23 cellular contexts compared by ENCODE assay signal in the genomic region with DNA sequence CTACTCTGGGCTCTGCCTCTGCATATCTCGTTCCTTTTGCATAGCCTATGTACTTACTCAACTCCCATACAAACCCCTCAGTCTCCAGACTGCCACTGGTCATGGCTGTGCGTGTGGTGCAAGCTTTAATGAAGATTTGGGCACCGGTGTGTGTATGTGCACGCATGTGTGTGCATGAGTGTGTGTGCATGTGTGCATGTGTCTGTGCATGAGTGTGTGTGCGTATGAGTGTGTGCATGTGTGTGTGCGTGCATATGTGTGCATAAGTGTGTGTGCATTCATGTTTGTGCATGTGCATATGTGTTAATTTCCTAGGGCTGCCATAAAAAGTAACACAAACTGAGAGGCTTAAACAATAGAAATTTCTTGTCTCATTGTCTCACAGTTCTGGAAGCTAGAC. TPM values are rescaled to one million over a fixed set of nuclear protein-coding genes. Genes with fewer than 3 reads are reported as not detected.
DNase-seq lines count a peak whose midpoint lies in the region; ATAC-seq, FAIRE-seq and TF ChIP-seq lines count a peak whose summit lies in the region.
"Had no signal": no experiment of that assay in that cellular context is flagged by ENCODE, and none has a peak within 500 bp of the region (broad histone marks: within the 10 kb centered on the region; RNA-seq: fewer than 3 reads in every experiment).

No MANE protein-coding gene starts in this region.

- H3K4me1 Mint-ChIP-seq in neural progenitor cell: peaks cover 25% of the 10 kb centered on the region
- H3K4me1 Mint-ChIP-seq in activated T-cell treated with anti-CD3 and anti-CD28 coated beads, Interleukin-2, amount 50 U/mL, for 4 hours (ENCODE audit: low read depth): peaks cover 9% of the 10 kb centered on the region

- H3K36me3 Mint-ChIP-seq in neural progenitor cell: peaks cover 1% of the 10 kb centered on the region
- H3K36me3 Mint-ChIP-seq in activated T-cell treated with anti-CD3 and anti-CD28 coated beads, Interleukin-2, amount 50 U/mL, for 4 hours (ENCODE audit: insufficient read depth): no peaks in the 10 kb centered on the region
- H3K36me3 Mint-ChIP-seq: CD4-positive, alpha-beta memory T cell had no signal

- peak overlapping the region; percentile 30 for H3K27ac Mint-ChIP-seq in neural progenitor cell
- H3K27ac Mint-ChIP-seq: CD4-positive, alpha-beta memory T cell; GM23338 had no signal

- H3K79me2 ChIP-seq in GM12878 (ENCODE audit: control insufficient read depth, insufficient read depth, low read length): no peaks in the 10 kb centered on the region
- no peaks in the 10 kb centered on the region for H3K79me2 ChIP-seq in neural progenitor cell (ENCODE audit: low read depth)

- in situ Hi-C loops in GM12878 (cut with MboI): no loop called here

- H3K27me3 ChIP-seq in GM12878 (replicated peaks in 1 of 2; ENCODE audit: control insufficient read depth in 2 of 2, insufficient read depth in 2 of 2, low read length in 1 of 2) (no peaks in the 10 kb centered on the region), neural progenitor cell (no peaks in the 10 kb centered on the region), vagina (no peaks in the 10 kb centered on the region)

- H3K27me3 Mint-ChIP-seq in neural progenitor cell (ENCODE audit: insufficient read depth, low read depth): peaks cover 6% of the 10 kb centered on the region
- H3K27me3 Mint-ChIP-seq in activated T-cell treated with anti-CD3 and anti-CD28 coated beads, Interleukin-2, amount 50 U/mL, for 4 hours (ENCODE audit: low read depth): peaks cover 2% of the 10 kb centered on the region

- no peak for TF ChIP-seq RAD21 in GM12878 (IDR thresholded peaks at IDR 0.05; ENCODE audit: insufficient read depth, low read depth, low read length)

- H3K9me3 ChIP-seq in HEK293 (ENCODE audit: control insufficient read depth, insufficient read depth, low read depth, low read length) (no peaks in the 10 kb centered on the region), GM12878 (replicated peaks; ENCODE audit: control insufficient read depth, insufficient read depth, low read length) (no peaks in the 10 kb centered on the region), neural progenitor cell (ENCODE audit: low read depth) (no peaks in the 10 kb centered on the region), vagina (no peaks in the 10 kb centered on the region)
- H3K9me3 ChIP-seq: HAP-1 had no signal

- no peak overlapping the region for H3K4me3 ChIP-seq in HEK293 (ENCODE audit: low read depth, low read length)
- no peak overlapping the region for H3K4me3 ChIP-seq in GM12878
- H3K4me3 ChIP-seq in neural progenitor cell: no peak overlapping the region
- H3K4me3 ChIP-seq in vagina: no peak overlapping the region
- H3K4me3 ChIP-seq: GM23338, HAP-1 had no signal

- H3K9ac ChIP-seq in GM12878 (ENCODE audit: control insufficient read depth, insufficient read depth, low read length): no peak overlapping the region
- H3K9ac ChIP-seq in neural progenitor cell: no peak overlapping the region

- H3K36me3 ChIP-seq in HEK293 (ENCODE audit: control insufficient read depth in 2 of 2, insufficient read depth in 1 of 2, low read length in 2 of 2) (no peaks in the 10 kb centered on the region), GM12878 (ENCODE audit: control insufficient read depth in 2 of 2, insufficient read depth in 2 of 2, low read length in 1 of 2) (no peaks in the 10 kb centered on the region), neural progenitor cell (no peaks in the 10 kb centered on the region), vagina (no peaks in the 10 kb centered on the region)
- H3K36me3 ChIP-seq: HAP-1 had no signal

- 66% methylated on average over 6 of the region's 6 CpGs for WGBS in GM12878 (ENCODE audit: insufficient coverage, insufficient replicate concordance, low lambda C conversion rate, missing lambda C conversion rate)

- H3K4me1 ChIP-seq in HEK293 (ENCODE audit: control insufficient read depth, insufficient read depth, low read length) (peaks cover 9% of the 10 kb centered on the region), GM12878 (ENCODE audit: control insufficient read depth, insufficient read depth, low read length) (peaks cover 5% of the 10 kb centered on the region; the same call in 1 of the 2 replicates), neural progenitor cell (peaks cover 12% of the 10 kb centered on the region), vagina (peaks cover 15% of the 10 kb centered on the region)

- ATAC-seq in GM12878 (no peak), GM21619 (IDR thresholded peaks at IDR 0.05; ENCODE audit: unreplicated experiment) (no peak)
- ATAC-seq in activated T-cell treated with anti-CD3 and anti-CD28 coated beads, Interleukin-2, amount 50 U/mL, for 4 hours: no peak
- ATAC-seq: GM23338 had no signal

- H3K9me3 Mint-ChIP-seq in neural progenitor cell: peaks cover 5% of the 10 kb centered on the region
- H3K9me3 Mint-ChIP-seq in activated T-cell treated with anti-CD3 and anti-CD28 coated beads, Interleukin-2, amount 50 U/mL, for 4 hours: no peaks in the 10 kb centered on the region

- FAIRE-seq in HTR-8/SVneo (lab: Jason Lieb, UNC): peak; percentile 92
- no peak for FAIRE-seq in GM12878 (lab: Jason Lieb, UNC)
- FAIRE-seq: GM19239, H54 had no signal

- POLR2A ChIA-PET in HEK293 (lab: Yijun Ruan, JAX) (no interaction called here), GM12878 (lab: Charles Lee) (no interaction called here)

- no peak for TF ChIP-seq CTCF in HEK293 (tag by site-specific recombination; IDR thresholded peaks at IDR 0.05)
- no peak for TF ChIP-seq CTCF in GM12878 (IDR thresholded peaks at IDR 0.05 in 2 of 3, conservative IDR thresholded peaks at IDR 0.05 in 1 of 3; ENCODE audit: control insufficient read depth in 2 of 3, extremely low read depth in 1 of 3, insufficient read depth in 1 of 3, low read depth in 3 of 3, low read length in 3 of 3)
- TF ChIP-seq CTCF in neural progenitor cell (IDR thresholded peaks at IDR 0.05): no peak
- TF ChIP-seq CTCF in vagina (IDR thresholded peaks at IDR 0.05): no peak

- TF ChIP-seq POLR2A in GM12878 (IDR thresholded peaks at IDR 0.05; ENCODE audit: low read depth, low read length) (no peak), vagina (IDR thresholded peaks at IDR 0.05) (no peak)

- no peak overlapping the region for H3K27ac ChIP-seq in HEK293 (ENCODE audit: extremely low read depth, low read depth, low read length)
- no peak overlapping the region for H3K27ac ChIP-seq in GM12878 (ENCODE audit: control insufficient read depth, insufficient read depth)
- no peak overlapping the region for H3K27ac ChIP-seq in neural progenitor cell
- H3K27ac ChIP-seq in vagina: no peak overlapping the region

- no peak for DNase-seq in HTR-8/SVneo (ENCODE audit: insufficient read length, low spot score)
- no peak for DNase-seq in GM12878 (ENCODE audit: low read depth, low spot score)
- no peak for DNase-seq in neural progenitor cell (ENCODE audit: low spot score)
- DNase-seq in vagina (ENCODE audit: extremely low spot score in 2 of 2): no peak
- no peak for DNase-seq in activated T-cell treated with anti-CD3 and anti-CD28 coated beads, Interleukin-2, amount 50 U/mL, for 4 hours
- DNase-seq: C1 segment of cervical spinal cord; Calu3; CD4-positive, alpha-beta memory T cell; COR-L47; DMS53; DMS79 treated with DMSO at 0.1 percent for 48 hours; GF-D8 had no signal

- BruUV-seq in GM12878 (replicated peaks; lab: Mats Ljungman, UMichigan): no TSS peak

- CTCF ChIA-PET in HEK293 (lab: Yijun Ruan, JAX): interaction anchor here (0.6 kb wide), 1 partner anchor 274 kb away, joined by 3 read pairs; no protein-coding TSS in a partner anchor
- CTCF ChIA-PET in GM12878 (lab: Yijun Ruan, JAX): interaction anchor here (1.0 to 1.1 kb wide), 2 partner anchors 9 to 11 kb away, joined by 3 read pairs; no protein-coding TSS in a partner anchor

- RAD21 ChIA-PET in GM12878 (lab: Charles Lee; ENCODE audit: unreplicated experiment): interaction anchor here (1.0 to 1.3 kb wide), 2 partner anchors 10 to 12 kb away, joined by 3 read pairs; no protein-coding TSS in a partner anchor

- intact Hi-C loops in GM12878 (cut with micrococcal nuclease; ENCODE audit: unreplicated experiment) (no loop called here), vagina (cut with DNase I) (no loop called here)

- H2AFZ ChIP-seq in GM12878 (ENCODE audit: control insufficient read depth, low read depth, low read length) (no peak overlapping the region), neural progenitor cell (replicated peaks) (no peak overlapping the region)

- H3K4me3 Mint-ChIP-seq in neural progenitor cell: no peak overlapping the region
- H3K4me3 Mint-ChIP-seq in activated T-cell treated with anti-CD3 and anti-CD28 coated beads, Interleukin-2, amount 50 U/mL, for 4 hours: no peak overlapping the region
- H3K4me3 Mint-ChIP-seq: CD4-positive, alpha-beta memory T cell; GM23338 had no signal

- H3F3A ChIP-seq in neural progenitor cell (ENCODE audit: low read depth): peaks cover 5% of the 10 kb centered on the region

- H3K4me2 ChIP-seq in GM12878 (ENCODE audit: control insufficient read depth, insufficient read depth) (no peak overlapping the region), neural progenitor cell (no peak overlapping the region)
- H3K4me2 ChIP-seq: GM23338 had no signal

- no peak for TF ChIP-seq EP300 in GM12878 (IDR thresholded peaks at IDR 0.05; ENCODE audit: borderline replicate concordance in 1 of 2, control insufficient read depth in 1 of 2, low read depth in 2 of 2, low read length in 2 of 2)

- SMC1A ChIA-PET in GM12878 (lab: Charles Lee; ENCODE audit: uncharacterized antibody, unreplicated experiment): interaction anchor here (1.2 kb wide), 1 partner anchor 15 kb away, joined by 3 read pairs; no protein-coding TSS in a partner anchor

- H4K20me1 ChIP-seq in GM12878 (ENCODE audit: control insufficient read depth, insufficient read depth) (no peaks in the 10 kb centered on the region), neural progenitor cell (ENCODE audit: low read depth) (no peaks in the 10 kb centered on the region)

RNA-seq across cellular contexts. Expression of gene TBPL2, which starts 17.1 kb away (rescaled TPM):
- not detected in 2 replicates for total RNA-seq in GM12878 (2013; cell fraction: nucleolus; rRNA removed)
- not detected in 2 replicates for total RNA-seq in GM12878 (2014; rRNA removed)
- total RNA-seq in GM12878 (2014; rRNA removed; fragmentation: Illumina TruSeq; extraction: Trizol): not detected in 2 replicates
- total RNA-seq in GM12878 (2021): 0.41 TPM in 1 of 2 replicates, not detected in the other
- polyA plus RNA-seq in GM12878 (2011; ENCODE audit: low read depth): not detected
- not detected in 2 replicates for polyA plus RNA-seq in GM12878 (2011; rRNA removed)
- polyA plus RNA-seq in GM12878 (2011; cell fraction: cytosol; rRNA removed): not detected in 2 replicates
- not detected in 2 replicates for polyA plus RNA-seq in GM12878 (2011; cell fraction: nucleus; rRNA removed)
- polyA plus RNA-seq in GM12878 (2012): not detected in 2 replicates
- polyA plus RNA-seq in GM12878 (2014; fragmentation: Illumina TruSeq; extraction: Trizol): not detected in 2 replicates
- polyA plus RNA-seq in GM12878 (2014; fragmentation: Nextera tagmentation; extraction: Ambion mirVana): not detected
- not detected in 2 replicates for polyA plus RNA-seq in GM12878 (2014; rRNA removed)
- not detected for polyA plus RNA-seq in GM12878 (2016; fragmentation: Nextera tagmentation; extraction: Ambion mirVana)
- not detected in 2 replicates for polyA minus RNA-seq in GM12878 (2011; rRNA and poly(A)+ RNA removed)
- not detected in 2 replicates for polyA minus RNA-seq in GM12878 (2011; cell fraction: cytosol; rRNA and poly(A)+ RNA removed)
- not detected in 2 replicates for polyA minus RNA-seq in GM12878 (2011; cell fraction: nucleus; rRNA and poly(A)+ RNA removed)
- not detected in 2 replicates for total RNA-seq in neural progenitor cell (ENCODE audit: low replicate concordance)
- total RNA-seq in vagina: not detected
- not detected for total RNA-seq in activated T-cell treated with anti-CD3 and anti-CD28 coated beads, Interleukin-2, amount 50 U/mL, for 4 hours
- total RNA-seq: A172; A673; Calu3; CD4-positive, alpha-beta memory T cell; Daoy; G401 had no signal
- polyA plus RNA-seq: BJ; CD4-positive, alpha-beta memory T cell; GM23338 had no signal

RNA-seq across cellular contexts. Expression of gene ATG14, which starts 45.9 kb away (rescaled TPM):
- total RNA-seq in GM12878 (2013; cell fraction: nucleolus; rRNA removed): 15.0 and 16.2 TPM in 2 replicates
- total RNA-seq in GM12878 (2014; rRNA removed) (6.3 and 7.3 TPM in 2 replicates), GM12878 (2014; rRNA removed; fragmentation: Illumina TruSeq; extraction: Trizol) (5.5 TPM in 2 replicates), GM12878 (2021) (4.3 and 4.5 TPM in 2 replicates), neural progenitor cell (ENCODE audit: low replicate concordance) (19.9 and 28.8 TPM in 2 replicates), vagina (11.5 TPM)
- 3.6 TPM for polyA plus RNA-seq in GM12878 (2011; ENCODE audit: low read depth)
- polyA plus RNA-seq in GM12878 (2011; rRNA removed) (5.6 and 7.4 TPM in 2 replicates), GM12878 (2014; fragmentation: Illumina TruSeq; extraction: Trizol) (5.9 and 6.6 TPM in 2 replicates), GM12878 (2014; fragmentation: Nextera tagmentation; extraction: Ambion mirVana) (1 to 10 TPM; 1.1 to 1.4 TPM), GM12878 (2014; rRNA removed) (6.4 TPM in 2 replicates), GM12878 (2016; fragmentation: Nextera tagmentation; extraction: Ambion mirVana) (1 to 10 TPM; 1.8 to 2.1 TPM)
- polyA plus RNA-seq in GM12878 (2011; cell fraction: cytosol; rRNA removed): 2.7 and 3.0 TPM in 2 replicates
- 8.6 and 8.7 TPM in 2 replicates for polyA plus RNA-seq in GM12878 (2011; cell fraction: nucleus; rRNA removed)
- 4.1 and 4.6 TPM in 2 replicates for polyA plus RNA-seq in GM12878 (2012)
- polyA minus RNA-seq in GM12878 (2011; rRNA and poly(A)+ RNA removed): 3.7 and 4.1 TPM in 2 replicates
- 1.6 and 1.7 TPM in 2 replicates for polyA minus RNA-seq in GM12878 (2011; cell fraction: cytosol; rRNA and poly(A)+ RNA removed)
- polyA minus RNA-seq in GM12878 (2011; cell fraction: nucleus; rRNA and poly(A)+ RNA removed): 2.7 and 4.0 TPM in 2 replicates
- total RNA-seq in activated T-cell treated with anti-CD3 and anti-CD28 coated beads, Interleukin-2, amount 50 U/mL, for 4 hours: 1 to 10 TPM; 6.6 to 8.4 (median 6.7) TPM
